ENCODE assay signal across 1 cellular context in the genomic region with DNA sequence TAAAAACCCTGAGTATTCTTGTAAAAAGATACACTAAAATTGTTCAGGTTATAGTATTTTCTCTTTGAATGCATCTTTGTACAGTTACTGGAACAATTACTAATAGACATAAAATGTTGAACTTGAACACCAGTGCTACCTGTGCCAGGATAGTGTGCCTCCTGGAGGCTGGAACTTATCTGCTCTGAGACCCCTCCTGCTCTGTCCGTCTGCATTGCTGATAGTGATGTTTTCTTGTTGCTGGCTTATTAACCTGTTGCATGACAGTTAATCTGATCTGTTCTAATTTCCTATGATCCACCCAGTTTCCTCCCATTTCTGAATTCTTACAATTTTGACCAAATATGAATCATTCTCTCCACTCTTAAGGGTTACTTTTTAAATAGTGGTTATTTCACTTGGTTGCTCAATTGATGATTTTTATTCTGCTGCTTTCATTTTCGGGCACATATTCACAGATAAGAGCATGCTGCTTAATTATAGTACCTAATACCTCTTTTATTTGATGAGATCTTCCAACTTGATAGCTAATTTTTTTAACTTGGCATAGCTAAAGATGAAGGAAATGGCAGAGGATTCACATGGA.
TF ChIP-seq lines count a peak whose summit lies in the region.

No MANE protein-coding gene starts in this region.

TF ChIP-seq in GM23338, 12 proteins besides CTCF, POLR2A, EP300 and RAD21 (continued from another document):
- TF ChIP-seq, protein P1, sequence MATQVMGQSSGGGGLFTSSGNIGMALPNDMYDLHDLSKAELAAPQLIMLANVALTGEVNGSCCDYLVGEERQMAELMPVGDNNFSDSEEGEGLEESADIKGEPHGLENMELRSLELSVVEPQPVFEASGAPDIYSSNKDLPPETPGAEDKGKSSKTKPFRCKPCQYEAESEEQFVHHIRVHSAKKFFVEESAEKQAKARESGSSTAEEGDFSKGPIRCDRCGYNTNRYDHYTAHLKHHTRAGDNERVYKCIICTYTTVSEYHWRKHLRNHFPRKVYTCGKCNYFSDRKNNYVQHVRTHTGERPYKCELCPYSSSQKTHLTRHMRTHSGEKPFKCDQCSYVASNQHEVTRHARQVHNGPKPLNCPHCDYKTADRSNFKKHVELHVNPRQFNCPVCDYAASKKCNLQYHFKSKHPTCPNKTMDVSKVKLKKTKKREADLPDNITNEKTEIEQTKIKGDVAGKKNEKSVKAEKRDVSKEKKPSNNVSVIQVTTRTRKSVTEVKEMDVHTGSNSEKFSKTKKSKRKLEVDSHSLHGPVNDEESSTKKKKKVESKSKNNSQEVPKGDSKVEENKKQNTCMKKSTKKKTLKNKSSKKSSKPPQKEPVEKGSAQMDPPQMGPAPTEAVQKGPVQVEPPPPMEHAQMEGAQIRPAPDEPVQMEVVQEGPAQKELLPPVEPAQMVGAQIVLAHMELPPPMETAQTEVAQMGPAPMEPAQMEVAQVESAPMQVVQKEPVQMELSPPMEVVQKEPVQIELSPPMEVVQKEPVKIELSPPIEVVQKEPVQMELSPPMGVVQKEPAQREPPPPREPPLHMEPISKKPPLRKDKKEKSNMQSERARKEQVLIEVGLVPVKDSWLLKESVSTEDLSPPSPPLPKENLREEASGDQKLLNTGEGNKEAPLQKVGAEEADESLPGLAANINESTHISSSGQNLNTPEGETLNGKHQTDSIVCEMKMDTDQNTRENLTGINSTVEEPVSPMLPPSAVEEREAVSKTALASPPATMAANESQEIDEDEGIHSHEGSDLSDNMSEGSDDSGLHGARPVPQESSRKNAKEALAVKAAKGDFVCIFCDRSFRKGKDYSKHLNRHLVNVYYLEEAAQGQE (IDR thresholded peaks at IDR 0.05; ENCODE audit: unreplicated experiment): no peak
- TF ChIP-seq EZH2phosphoT487 (IDR thresholded peaks at IDR 0.05; ENCODE audit: unreplicated experiment): no peak
